In the genomic region with DNA sequence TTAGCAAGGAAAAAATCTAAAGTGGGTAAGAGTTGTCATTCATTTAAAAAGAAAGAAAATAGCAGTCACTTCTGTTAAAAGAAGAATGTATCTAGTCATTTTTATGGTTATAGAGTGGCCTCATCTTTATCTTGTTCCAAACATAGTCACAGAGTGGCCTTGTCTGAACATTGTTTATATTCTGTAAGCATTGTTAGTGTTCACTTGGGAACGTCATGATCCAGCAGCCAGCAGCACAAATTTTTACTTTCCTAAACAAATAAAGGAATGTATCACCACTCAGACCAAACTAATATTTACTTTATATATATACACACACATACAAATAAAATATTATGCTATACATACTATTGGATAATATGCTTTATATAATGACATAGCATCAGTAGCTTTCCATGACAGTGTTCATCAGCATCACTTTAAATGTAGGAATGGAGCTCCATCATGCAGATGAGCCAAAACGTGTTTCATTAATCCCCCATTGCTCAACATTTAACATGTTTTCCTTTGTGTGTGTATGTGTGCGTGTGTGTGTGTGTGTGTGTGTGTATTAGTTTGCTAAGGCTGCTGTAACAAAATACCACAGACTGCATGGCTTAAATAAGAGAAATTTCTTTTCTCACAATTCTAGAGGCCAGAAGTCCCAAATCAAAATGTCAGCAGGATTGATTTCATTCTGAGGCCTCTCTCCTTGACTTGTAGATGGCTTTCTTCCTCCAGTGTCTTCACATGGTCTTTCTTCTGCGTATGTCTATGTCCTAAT, we compare ENCODE assay signal across 18 cellular contexts.
"Had no signal": no experiment of that assay in that cellular context is flagged by ENCODE, and none has a peak within 500 bp of the region (broad histone marks: within the 10 kb centered on the region; RNA-seq: fewer than 3 reads in every experiment).

No MANE protein-coding gene starts in this region.

- H3K9me3 ChIP-seq: colonic mucosa, right atrium auricular region, vagina had no signal

- H3K27ac ChIP-seq: cardiac muscle cell, colonic mucosa, parathyroid adenoma, right atrium auricular region, SK-N-MC, vagina had no signal

- H3K4me3 Mint-ChIP-seq: activated CD4-positive, alpha-beta memory T cell treated with anti-CD3 and anti-CD28 coated beads, Interleukin-2, amount 10 ng/mL, durations not matched to agents 7 days and 5 days; activated CD4-positive, alpha-beta T cell treated with anti-CD3 and anti-CD28 coated beads for 36 hours; activated T-cell treated with anti-CD3 and anti-CD28 coated beads, Interleukin-2, amount 50 U/mL, for 4 hours; naive thymus-derived CD8-positive, alpha-beta T cell; stimulated activated naive CD8-positive, alpha-beta T cell treated with anti-CD3 and anti-CD28 coated beads, Interleukin-15, Interleukin-2, amounts not matched to agents 100 ng/mL and 50 ng/mL, for 24 hours; T-cell had no signal

- DNase-seq: activated CD4-positive, alpha-beta memory T cell treated with anti-CD3 and anti-CD28 coated beads, Interleukin-2, amount 10 ng/mL, durations not matched to agents 7 days and 5 days; activated CD4-positive, alpha-beta T cell treated with anti-CD3 and anti-CD28 coated beads for 36 hours; activated effector memory CD4-positive, alpha-beta T cell treated with Interleukin-2 at 50 U/mL for 16 hours; activated naive CD4-positive, alpha-beta T cell treated with anti-CD3 and anti-CD28 coated beads, Interleukin-2, amount 50 U/mL, for 16 hours; activated T-cell treated with anti-CD3 and anti-CD28 coated beads, Interleukin-2, amount 50 U/mL, for 4 hours; colonic mucosa; islet precursor cell; mammary epithelial cell; naive thymus-derived CD8-positive, alpha-beta T cell; small intestine; T-cell; T1000 had no signal

- H3K9ac ChIP-seq: parathyroid adenoma had no signal

- H3K79me2 ChIP-seq: parathyroid adenoma had no signal

- H3K9me3 Mint-ChIP-seq: activated CD4-positive, alpha-beta memory T cell treated with anti-CD3 and anti-CD28 coated beads, Interleukin-2, amount 10 ng/mL, durations not matched to agents 7 days and 5 days; activated T-cell treated with anti-CD3 and anti-CD28 coated beads, Interleukin-2, amount 50 U/mL, for 4 hours; naive thymus-derived CD8-positive, alpha-beta T cell; stimulated activated naive CD8-positive, alpha-beta T cell treated with anti-CD3 and anti-CD28 coated beads, Interleukin-15, Interleukin-2, amounts not matched to agents 100 ng/mL and 50 ng/mL, for 24 hours; T-cell had no signal

- H3K4me1 Mint-ChIP-seq: activated CD4-positive, alpha-beta T cell treated with anti-CD3 and anti-CD28 coated beads for 36 hours; naive thymus-derived CD8-positive, alpha-beta T cell; T-cell had no signal

- H3K36me3 Mint-ChIP-seq: naive thymus-derived CD8-positive, alpha-beta T cell; T-cell had no signal

- H3K27ac Mint-ChIP-seq: activated CD4-positive, alpha-beta memory T cell treated with anti-CD3 and anti-CD28 coated beads, Interleukin-2, amount 10 ng/mL, durations not matched to agents 7 days and 5 days; activated CD4-positive, alpha-beta T cell treated with anti-CD3 and anti-CD28 coated beads for 36 hours; naive thymus-derived CD8-positive, alpha-beta T cell; stimulated activated naive CD8-positive, alpha-beta T cell treated with anti-CD3 and anti-CD28 coated beads, Interleukin-15, Interleukin-2, amounts not matched to agents 100 ng/mL and 50 ng/mL, for 24 hours; T-cell had no signal

- H3K4me1 ChIP-seq: colonic mucosa, parathyroid adenoma had no signal

- H3K27me3 ChIP-seq: cardiac muscle cell, colonic mucosa, right atrium auricular region, vagina had no signal

- H3K4me3 ChIP-seq: cardiac muscle cell, colonic mucosa, right atrium auricular region, SK-N-MC, vagina had no signal

- H3K27me3 Mint-ChIP-seq: activated CD4-positive, alpha-beta T cell treated with anti-CD3 and anti-CD28 coated beads for 36 hours; T-cell had no signal

- H2AFZ ChIP-seq: parathyroid adenoma had no signal

- ATAC-seq: activated CD4-positive, alpha-beta T cell treated with anti-CD3 and anti-CD28 coated beads for 36 hours; naive thymus-derived CD8-positive, alpha-beta T cell; T-cell had no signal

- H3K36me3 ChIP-seq: cardiac muscle cell, colonic mucosa, right atrium auricular region, vagina had no signal
